ENCODE assay signal across 2 cellular contexts in the genomic region with DNA sequence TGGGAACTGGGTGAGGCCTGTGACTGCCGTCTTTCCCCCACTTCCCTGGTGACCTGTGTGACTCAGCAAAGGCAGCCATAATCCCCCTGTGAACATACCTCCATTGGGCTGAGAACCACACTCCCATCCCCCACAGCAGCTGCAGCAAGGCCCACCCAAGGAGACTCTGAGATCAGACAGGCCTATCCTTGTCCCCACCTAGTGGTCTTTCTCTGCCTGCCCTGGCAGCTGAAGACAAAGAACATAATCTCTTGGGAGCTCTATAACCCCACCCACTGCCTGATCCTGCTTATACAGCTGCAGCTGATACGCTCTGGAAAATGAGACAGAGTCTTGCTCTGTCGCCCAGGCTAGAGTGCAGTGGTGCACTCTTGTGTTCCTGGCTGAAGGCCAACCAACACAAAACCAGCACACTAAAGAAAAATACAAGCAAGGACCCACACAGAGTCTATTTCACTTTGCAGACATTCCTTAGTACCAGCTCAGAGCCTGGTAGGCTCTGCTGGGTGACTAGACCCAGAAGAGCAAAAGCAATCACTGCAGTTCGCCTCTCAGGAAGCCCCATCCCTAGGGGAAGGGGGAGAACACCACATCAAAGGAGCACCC.
TF ChIP-seq lines count a peak whose summit lies in the region.

No MANE protein-coding gene starts in this region.

TF ChIP-seq in A549, 52 proteins besides CTCF, POLR2A, EP300 and RAD21 (continued from another document):
- TF ChIP-seq, protein P1, sequence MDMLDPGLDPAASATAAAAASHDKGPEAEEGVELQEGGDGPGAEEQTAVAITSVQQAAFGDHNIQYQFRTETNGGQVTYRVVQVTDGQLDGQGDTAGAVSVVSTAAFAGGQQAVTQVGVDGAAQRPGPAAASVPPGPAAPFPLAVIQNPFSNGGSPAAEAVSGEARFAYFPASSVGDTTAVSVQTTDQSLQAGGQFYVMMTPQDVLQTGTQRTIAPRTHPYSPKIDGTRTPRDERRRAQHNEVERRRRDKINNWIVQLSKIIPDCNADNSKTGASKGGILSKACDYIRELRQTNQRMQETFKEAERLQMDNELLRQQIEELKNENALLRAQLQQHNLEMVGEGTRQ (IDR thresholded peaks at IDR 0.05) = no peak
- TF ChIP-seq HDAC2 (IDR thresholded peaks at IDR 0.05) = no peak
- TF ChIP-seq, protein P2, sequence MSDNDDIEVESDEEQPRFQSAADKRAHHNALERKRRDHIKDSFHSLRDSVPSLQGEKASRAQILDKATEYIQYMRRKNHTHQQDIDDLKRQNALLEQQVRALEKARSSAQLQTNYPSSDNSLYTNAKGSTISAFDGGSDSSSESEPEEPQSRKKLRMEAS (IDR thresholded peaks at IDR 0.05) = no peak
- TF ChIP-seq MYC (IDR thresholded peaks at IDR 0.05; ENCODE audit: borderline replicate concordance, low read length) = no peak
- TF ChIP-seq RFX5 (IDR thresholded peaks at IDR 0.05) = no peak
- no peak for TF ChIP-seq CEBPB (IDR thresholded peaks at IDR 0.05)

TF ChIP-seq in GM23338, 12 proteins besides CTCF, POLR2A, EP300 and RAD21 (continued from another document):
- TF ChIP-seq, protein P3, sequence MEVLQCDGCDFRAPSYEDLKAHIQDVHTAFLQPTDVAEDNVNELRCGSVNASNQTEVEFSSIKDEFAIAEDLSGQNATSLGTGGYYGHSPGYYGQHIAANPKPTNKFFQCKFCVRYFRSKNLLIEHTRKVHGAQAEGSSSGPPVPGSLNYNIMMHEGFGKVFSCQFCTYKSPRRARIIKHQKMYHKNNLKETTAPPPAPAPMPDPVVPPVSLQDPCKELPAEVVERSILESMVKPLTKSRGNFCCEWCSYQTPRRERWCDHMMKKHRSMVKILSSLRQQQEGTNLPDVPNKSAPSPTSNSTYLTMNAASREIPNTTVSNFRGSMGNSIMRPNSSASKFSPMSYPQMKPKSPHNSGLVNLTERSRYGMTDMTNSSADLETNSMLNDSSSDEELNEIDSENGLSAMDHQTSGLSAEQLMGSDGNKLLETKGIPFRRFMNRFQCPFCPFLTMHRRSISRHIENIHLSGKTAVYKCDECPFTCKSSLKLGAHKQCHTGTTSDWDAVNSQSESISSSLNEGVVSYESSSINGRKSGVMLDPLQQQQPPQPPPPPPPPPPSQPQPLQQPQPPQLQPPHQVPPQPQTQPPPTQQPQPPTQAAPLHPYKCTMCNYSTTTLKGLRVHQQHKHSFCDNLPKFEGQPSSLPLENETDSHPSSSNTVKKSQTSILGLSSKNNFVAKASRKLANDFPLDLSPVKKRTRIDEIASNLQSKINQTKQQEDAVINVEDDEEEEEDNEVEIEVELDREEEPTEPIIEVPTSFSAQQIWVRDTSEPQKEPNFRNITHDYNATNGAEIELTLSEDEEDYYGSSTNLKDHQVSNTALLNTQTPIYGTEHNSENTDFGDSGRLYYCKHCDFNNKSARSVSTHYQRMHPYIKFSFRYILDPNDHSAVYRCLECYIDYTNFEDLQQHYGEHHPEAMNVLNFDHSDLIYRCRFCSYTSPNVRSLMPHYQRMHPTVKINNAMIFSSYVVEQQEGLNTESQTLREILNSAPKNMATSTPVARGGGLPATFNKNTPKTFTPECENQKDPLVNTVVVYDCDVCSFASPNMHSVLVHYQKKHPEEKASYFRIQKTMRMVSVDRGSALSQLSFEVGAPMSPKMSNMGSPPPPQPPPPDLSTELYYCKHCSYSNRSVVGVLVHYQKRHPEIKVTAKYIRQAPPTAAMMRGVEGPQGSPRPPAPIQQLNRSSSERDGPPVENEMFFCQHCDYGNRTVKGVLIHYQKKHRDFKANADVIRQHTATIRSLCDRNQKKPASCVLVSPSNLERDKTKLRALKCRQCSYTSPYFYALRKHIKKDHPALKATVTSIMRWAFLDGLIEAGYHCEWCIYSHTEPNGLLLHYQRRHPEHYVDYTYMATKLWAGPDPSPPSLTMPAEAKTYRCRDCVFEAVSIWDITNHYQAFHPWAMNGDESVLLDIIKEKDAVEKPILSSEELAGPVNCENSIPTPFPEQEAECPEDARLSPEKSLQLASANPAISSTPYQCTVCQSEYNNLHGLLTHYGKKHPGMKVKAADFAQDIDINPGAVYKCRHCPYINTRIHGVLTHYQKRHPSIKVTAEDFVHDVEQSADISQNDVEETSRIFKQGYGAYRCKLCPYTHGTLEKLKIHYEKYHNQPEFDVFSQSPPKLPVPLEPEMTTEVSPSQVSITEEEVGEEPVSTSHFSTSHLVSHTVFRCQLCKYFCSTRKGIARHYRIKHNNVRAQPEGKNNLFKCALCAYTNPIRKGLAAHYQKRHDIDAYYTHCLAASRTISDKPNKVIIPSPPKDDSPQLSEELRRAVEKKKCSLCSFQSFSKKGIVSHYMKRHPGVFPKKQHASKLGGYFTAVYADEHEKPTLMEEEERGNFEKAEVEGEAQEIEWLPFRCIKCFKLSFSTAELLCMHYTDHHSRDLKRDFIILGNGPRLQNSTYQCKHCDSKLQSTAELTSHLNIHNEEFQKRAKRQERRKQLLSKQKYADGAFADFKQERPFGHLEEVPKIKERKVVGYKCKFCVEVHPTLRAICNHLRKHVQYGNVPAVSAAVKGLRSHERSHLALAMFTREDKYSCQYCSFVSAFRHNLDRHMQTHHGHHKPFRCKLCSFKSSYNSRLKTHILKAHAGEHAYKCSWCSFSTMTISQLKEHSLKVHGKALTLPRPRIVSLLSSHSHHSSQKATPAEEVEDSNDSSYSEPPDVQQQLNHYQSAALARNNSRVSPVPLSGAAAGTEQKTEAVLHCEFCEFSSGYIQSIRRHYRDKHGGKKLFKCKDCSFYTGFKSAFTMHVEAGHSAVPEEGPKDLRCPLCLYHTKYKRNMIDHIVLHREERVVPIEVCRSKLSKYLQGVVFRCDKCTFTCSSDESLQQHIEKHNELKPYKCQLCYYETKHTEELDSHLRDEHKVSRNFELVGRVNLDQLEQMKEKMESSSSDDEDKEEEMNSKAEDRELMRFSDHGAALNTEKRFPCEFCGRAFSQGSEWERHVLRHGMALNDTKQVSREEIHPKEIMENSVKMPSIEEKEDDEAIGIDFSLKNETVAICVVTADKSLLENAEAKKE (CRISPR knock-in tag; IDR thresholded peaks at IDR 0.05) = peak; percentile 32
- TF ChIP-seq JUNB (IDR thresholded peaks at IDR 0.05; ENCODE audit: unreplicated experiment) = no peak
- TF ChIP-seq ZNF331 (CRISPR knock-in tag; IDR thresholded peaks at IDR 0.05; ENCODE audit: low read depth) = no peak; the same call in 1 of the 2 replicates
- no peak for TF ChIP-seq STAT1 (IDR thresholded peaks at IDR 0.05; ENCODE audit: unreplicated experiment)
- TF ChIP-seq NANOG (IDR thresholded peaks at IDR 0.05; ENCODE audit: borderline replicate concordance) = no peak
- TF ChIP-seq, protein P4, sequence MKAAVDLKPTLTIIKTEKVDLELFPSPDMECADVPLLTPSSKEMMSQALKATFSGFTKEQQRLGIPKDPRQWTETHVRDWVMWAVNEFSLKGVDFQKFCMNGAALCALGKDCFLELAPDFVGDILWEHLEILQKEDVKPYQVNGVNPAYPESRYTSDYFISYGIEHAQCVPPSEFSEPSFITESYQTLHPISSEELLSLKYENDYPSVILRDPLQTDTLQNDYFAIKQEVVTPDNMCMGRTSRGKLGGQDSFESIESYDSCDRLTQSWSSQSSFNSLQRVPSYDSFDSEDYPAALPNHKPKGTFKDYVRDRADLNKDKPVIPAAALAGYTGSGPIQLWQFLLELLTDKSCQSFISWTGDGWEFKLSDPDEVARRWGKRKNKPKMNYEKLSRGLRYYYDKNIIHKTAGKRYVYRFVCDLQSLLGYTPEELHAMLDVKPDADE (IDR thresholded peaks at IDR 0.05) = no peak
- peak; percentile 64 for TF ChIP-seq CREB1 (CRISPR knock-in tag; IDR thresholded peaks at IDR 0.05; ENCODE audit: low read depth)
- TF ChIP-seq, protein P5, sequence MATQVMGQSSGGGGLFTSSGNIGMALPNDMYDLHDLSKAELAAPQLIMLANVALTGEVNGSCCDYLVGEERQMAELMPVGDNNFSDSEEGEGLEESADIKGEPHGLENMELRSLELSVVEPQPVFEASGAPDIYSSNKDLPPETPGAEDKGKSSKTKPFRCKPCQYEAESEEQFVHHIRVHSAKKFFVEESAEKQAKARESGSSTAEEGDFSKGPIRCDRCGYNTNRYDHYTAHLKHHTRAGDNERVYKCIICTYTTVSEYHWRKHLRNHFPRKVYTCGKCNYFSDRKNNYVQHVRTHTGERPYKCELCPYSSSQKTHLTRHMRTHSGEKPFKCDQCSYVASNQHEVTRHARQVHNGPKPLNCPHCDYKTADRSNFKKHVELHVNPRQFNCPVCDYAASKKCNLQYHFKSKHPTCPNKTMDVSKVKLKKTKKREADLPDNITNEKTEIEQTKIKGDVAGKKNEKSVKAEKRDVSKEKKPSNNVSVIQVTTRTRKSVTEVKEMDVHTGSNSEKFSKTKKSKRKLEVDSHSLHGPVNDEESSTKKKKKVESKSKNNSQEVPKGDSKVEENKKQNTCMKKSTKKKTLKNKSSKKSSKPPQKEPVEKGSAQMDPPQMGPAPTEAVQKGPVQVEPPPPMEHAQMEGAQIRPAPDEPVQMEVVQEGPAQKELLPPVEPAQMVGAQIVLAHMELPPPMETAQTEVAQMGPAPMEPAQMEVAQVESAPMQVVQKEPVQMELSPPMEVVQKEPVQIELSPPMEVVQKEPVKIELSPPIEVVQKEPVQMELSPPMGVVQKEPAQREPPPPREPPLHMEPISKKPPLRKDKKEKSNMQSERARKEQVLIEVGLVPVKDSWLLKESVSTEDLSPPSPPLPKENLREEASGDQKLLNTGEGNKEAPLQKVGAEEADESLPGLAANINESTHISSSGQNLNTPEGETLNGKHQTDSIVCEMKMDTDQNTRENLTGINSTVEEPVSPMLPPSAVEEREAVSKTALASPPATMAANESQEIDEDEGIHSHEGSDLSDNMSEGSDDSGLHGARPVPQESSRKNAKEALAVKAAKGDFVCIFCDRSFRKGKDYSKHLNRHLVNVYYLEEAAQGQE (IDR thresholded peaks at IDR 0.05; ENCODE audit: unreplicated experiment) = no peak
- no peak for TF ChIP-seq POLR2AphosphoS5 (IDR thresholded peaks at IDR 0.05; ENCODE audit: low read depth)
TF ChIP-seq in GM23338: peak in this region for 3.
